Comparison of ENCODE assay signal across 12 cellular contexts in the genomic region with DNA sequence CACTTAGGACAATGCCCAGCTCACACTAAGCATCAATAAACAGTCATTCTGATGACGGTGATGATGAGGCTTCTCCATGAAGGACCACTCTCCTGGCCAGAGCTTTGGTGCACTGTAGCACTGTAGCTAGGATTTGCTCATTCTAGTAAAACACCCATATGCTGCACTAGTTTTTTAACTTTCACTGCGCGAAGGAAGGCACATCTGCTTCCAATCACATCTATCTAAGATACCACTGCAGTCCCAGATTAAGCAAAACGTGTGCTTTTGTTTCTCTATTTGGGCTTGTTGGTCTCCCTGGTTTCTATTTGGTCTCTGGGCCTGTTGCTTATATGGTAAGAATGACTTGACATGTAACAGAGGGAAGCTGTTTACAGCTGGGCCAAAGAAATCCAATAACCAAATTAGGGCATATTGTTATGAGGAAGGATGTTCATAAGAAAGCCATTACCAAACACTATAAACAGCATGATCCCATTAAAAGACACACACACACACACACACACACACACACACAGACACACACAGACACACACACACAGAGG.
DNase-seq lines count a peak whose midpoint lies in the region; ATAC-seq and TF ChIP-seq lines count a peak whose summit lies in the region.
"Had no signal": no experiment of that assay in that cellular context is flagged by ENCODE, and none has a peak within 500 bp of the region (broad histone marks: within the 10 kb centered on the region; RNA-seq: fewer than 3 reads in every experiment).

No MANE protein-coding gene starts in this region.

- ATAC-seq in GM21619 (IDR thresholded peaks at IDR 0.05; ENCODE audit: unreplicated experiment): no peak
- ATAC-seq: T-helper 17 cell had no signal

- H3K36me3 ChIP-seq in HEK293 (ENCODE audit: control insufficient read depth in 2 of 2, insufficient read depth in 1 of 2, low read length in 2 of 2) (no peaks in the 10 kb centered on the region), hepatocyte (replicated peaks; ENCODE audit: insufficient read depth, low read depth) (no peaks in the 10 kb centered on the region), suprapubic skin (no peaks in the 10 kb centered on the region)

- DNase-seq in cardiac fibroblast (ENCODE audit: low read depth in 2 of 2): peak; percentile 29 to 53
- DNase-seq in hepatocyte (ENCODE audit: low spot score): peak; percentile 28
- DNase-seq in suprapubic skin (ENCODE audit: low spot score in 2 of 2): no peak
- no peak for DNase-seq in activated CD4-positive, alpha-beta T cell treated with anti-CD3 and anti-CD28 coated beads for 4 hours
- no peak for DNase-seq in NCI-H446 (lab: John Stamatoyannopoulos, UW)
- DNase-seq in activated CD4-positive, alpha-beta T cell treated with anti-CD3 and anti-CD28 coated beads, Interleukin-2, amount 10 ng/mL, durations not matched to agents 7 days and 5 days: no peak
- DNase-seq: NCI-H1092 treated with DMSO at 0.1 percent for 48 hours; NK-92 treated with Interleukin-12 subunit alpha and Interleukin-12 subunit beta, amount 100 ng/mL, for 24 hours; retina; T-helper 17 cell had no signal

- no peaks in the 10 kb centered on the region for H3K4me1 ChIP-seq in HEK293 (ENCODE audit: control insufficient read depth, insufficient read depth, low read length)
- no peaks in the 10 kb centered on the region for H3K4me1 ChIP-seq in hepatocyte (ENCODE audit: insufficient read depth)
- H3K4me1 ChIP-seq in suprapubic skin: peaks cover 9% of the 10 kb centered on the region

- no peak overlapping the region for H3K27ac Mint-ChIP-seq in activated CD4-positive, alpha-beta T cell treated with anti-CD3 and anti-CD28 coated beads, Interleukin-2, amount 10 ng/mL, durations not matched to agents 7 days and 5 days
- H3K27ac Mint-ChIP-seq: T-helper 17 cell had no signal

- no peak for TF ChIP-seq CTCF in HEK293 (tag by site-specific recombination; IDR thresholded peaks at IDR 0.05)
- no peak for TF ChIP-seq CTCF in cardiac fibroblast (IDR thresholded peaks at IDR 0.05; ENCODE audit: low read depth, low read length)
- TF ChIP-seq CTCF in hepatocyte (IDR thresholded peaks at IDR 0.05; ENCODE audit: poor library complexity): no peak
- TF ChIP-seq CTCF in suprapubic skin (IDR thresholded peaks at IDR 0.05): no peak

- no peak overlapping the region for H3K27ac ChIP-seq in HEK293 (ENCODE audit: extremely low read depth, low read depth, low read length)
- H3K27ac ChIP-seq in hepatocyte: peak overlapping the region; percentile 80
- H3K27ac ChIP-seq in suprapubic skin: peak overlapping the region; percentile 63

- TF ChIP-seq EP300 in suprapubic skin (IDR thresholded peaks at IDR 0.05): no peak

- POLR2A ChIA-PET in HEK293 (lab: Yijun Ruan, JAX): no interaction called here
- POLR2A ChIA-PET in activated CD4-positive, alpha-beta T cell treated with anti-CD3 and anti-CD28 coated beads, Interleukin-2, amount 10 ng/mL, durations not matched to agents 7 days and 5 days (lab: Charles Lee): no interaction called here

- no peak overlapping the region for H3K4me2 ChIP-seq in hepatocyte

- no peaks in the 10 kb centered on the region for H3K36me3 Mint-ChIP-seq in activated CD4-positive, alpha-beta T cell treated with anti-CD3 and anti-CD28 coated beads, Interleukin-2, amount 10 ng/mL, durations not matched to agents 7 days and 5 days (ENCODE audit: low read depth)

- no peaks in the 10 kb centered on the region for H3K9me2 ChIP-seq in hepatocyte (replicated peaks; ENCODE audit: insufficient read depth)

- CTCF ChIA-PET in HEK293 (lab: Yijun Ruan, JAX): no interaction called here
- CTCF ChIA-PET in activated CD4-positive, alpha-beta T cell treated with anti-CD3 and anti-CD28 coated beads, Interleukin-2, amount 10 ng/mL, durations not matched to agents 7 days and 5 days (lab: Charles Lee): no interaction called here

- TF ChIP-seq POLR2A in suprapubic skin (IDR thresholded peaks at IDR 0.05): no peak

- H3K9me3 ChIP-seq in HEK293 (ENCODE audit: control insufficient read depth, insufficient read depth, low read depth, low read length) (no peaks in the 10 kb centered on the region), hepatocyte (ENCODE audit: low read depth) (no peaks in the 10 kb centered on the region), suprapubic skin (no peaks in the 10 kb centered on the region)

- WGBS in hepatocyte (ENCODE audit: low lambda C conversion rate, missing lambda C conversion rate): 49% methylated on average over 4 of the region's 4 CpGs
- 62% methylated on average over 4 of the region's 4 CpGs for WGBS in suprapubic skin

- no peak overlapping the region for H3K4me3 ChIP-seq in HEK293 (ENCODE audit: low read depth, low read length)
- no peak overlapping the region for H3K4me3 ChIP-seq in cardiac fibroblast (replicated peaks in 1 of 2; ENCODE audit: low read depth in 2 of 2, low read length in 2 of 2)
- no peak overlapping the region for H3K4me3 ChIP-seq in hepatocyte
- no peak overlapping the region for H3K4me3 ChIP-seq in suprapubic skin

- H3K27me3 ChIP-seq in hepatocyte (no peaks in the 10 kb centered on the region), suprapubic skin (no peaks in the 10 kb centered on the region)

- peaks cover 13% of the 10 kb centered on the region for H3K27me3 Mint-ChIP-seq in activated CD4-positive, alpha-beta T cell treated with anti-CD3 and anti-CD28 coated beads, Interleukin-2, amount 10 ng/mL, durations not matched to agents 7 days and 5 days

- no peaks in the 10 kb centered on the region for H4K20me1 ChIP-seq in hepatocyte (ENCODE audit: insufficient read depth, poor library complexity, severe bottlenecking)

- no peak overlapping the region for H3K4me3 Mint-ChIP-seq in activated CD4-positive, alpha-beta T cell treated with anti-CD3 and anti-CD28 coated beads, Interleukin-2, amount 10 ng/mL, durations not matched to agents 7 days and 5 days
- H3K4me3 Mint-ChIP-seq: T-helper 17 cell had no signal

- H3K79me2 ChIP-seq in hepatocyte: no peaks in the 10 kb centered on the region

- no peak overlapping the region for H2AFZ ChIP-seq in hepatocyte

- H3K9me3 Mint-ChIP-seq in activated CD4-positive, alpha-beta T cell treated with anti-CD3 and anti-CD28 coated beads, Interleukin-2, amount 10 ng/mL, durations not matched to agents 7 days and 5 days: no peaks in the 10 kb centered on the region

- H3K4me1 Mint-ChIP-seq in activated CD4-positive, alpha-beta T cell treated with anti-CD3 and anti-CD28 coated beads, Interleukin-2, amount 10 ng/mL, durations not matched to agents 7 days and 5 days: peaks cover 3% of the 10 kb centered on the region
- H3K4me1 Mint-ChIP-seq: T-helper 17 cell had no signal

TF ChIP-seq in HEK293, 187 proteins besides CTCF, POLR2A, EP300 and RAD21:
- TF ChIP-seq FEZF1 (tag by site-specific recombination; IDR thresholded peaks at IDR 0.05) (peak; percentile 17; the same call in 1 of the 2 replicates), ZNF24 (tag by site-specific recombination; IDR thresholded peaks at IDR 0.05) (no peak), ZNF549 (tag by site-specific recombination; IDR thresholded peaks at IDR 0.05) (no peak), MYNN (tag by site-specific recombination; IDR thresholded peaks at IDR 0.05; ENCODE audit: borderline replicate concordance) (no peak)
- TF ChIP-seq, protein P1, sequence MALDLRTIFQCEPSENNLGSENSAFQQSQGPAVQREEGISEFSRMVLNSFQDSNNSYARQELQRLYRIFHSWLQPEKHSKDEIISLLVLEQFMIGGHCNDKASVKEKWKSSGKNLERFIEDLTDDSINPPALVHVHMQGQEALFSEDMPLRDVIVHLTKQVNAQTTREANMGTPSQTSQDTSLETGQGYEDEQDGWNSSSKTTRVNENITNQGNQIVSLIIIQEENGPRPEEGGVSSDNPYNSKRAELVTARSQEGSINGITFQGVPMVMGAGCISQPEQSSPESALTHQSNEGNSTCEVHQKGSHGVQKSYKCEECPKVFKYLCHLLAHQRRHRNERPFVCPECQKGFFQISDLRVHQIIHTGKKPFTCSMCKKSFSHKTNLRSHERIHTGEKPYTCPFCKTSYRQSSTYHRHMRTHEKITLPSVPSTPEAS (tag by site-specific recombination; IDR thresholded peaks at IDR 0.05): peak; percentile 85
- TF ChIP-seq, protein P2, sequence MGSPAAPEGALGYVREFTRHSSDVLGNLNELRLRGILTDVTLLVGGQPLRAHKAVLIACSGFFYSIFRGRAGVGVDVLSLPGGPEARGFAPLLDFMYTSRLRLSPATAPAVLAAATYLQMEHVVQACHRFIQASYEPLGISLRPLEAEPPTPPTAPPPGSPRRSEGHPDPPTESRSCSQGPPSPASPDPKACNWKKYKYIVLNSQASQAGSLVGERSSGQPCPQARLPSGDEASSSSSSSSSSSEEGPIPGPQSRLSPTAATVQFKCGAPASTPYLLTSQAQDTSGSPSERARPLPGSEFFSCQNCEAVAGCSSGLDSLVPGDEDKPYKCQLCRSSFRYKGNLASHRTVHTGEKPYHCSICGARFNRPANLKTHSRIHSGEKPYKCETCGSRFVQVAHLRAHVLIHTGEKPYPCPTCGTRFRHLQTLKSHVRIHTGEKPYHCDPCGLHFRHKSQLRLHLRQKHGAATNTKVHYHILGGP (tag by site-specific recombination; IDR thresholded peaks at IDR 0.05): 0 out of 2 replicates have a peak, but pooled peaks have one; percentile 28
- TF ChIP-seq, protein P3, sequence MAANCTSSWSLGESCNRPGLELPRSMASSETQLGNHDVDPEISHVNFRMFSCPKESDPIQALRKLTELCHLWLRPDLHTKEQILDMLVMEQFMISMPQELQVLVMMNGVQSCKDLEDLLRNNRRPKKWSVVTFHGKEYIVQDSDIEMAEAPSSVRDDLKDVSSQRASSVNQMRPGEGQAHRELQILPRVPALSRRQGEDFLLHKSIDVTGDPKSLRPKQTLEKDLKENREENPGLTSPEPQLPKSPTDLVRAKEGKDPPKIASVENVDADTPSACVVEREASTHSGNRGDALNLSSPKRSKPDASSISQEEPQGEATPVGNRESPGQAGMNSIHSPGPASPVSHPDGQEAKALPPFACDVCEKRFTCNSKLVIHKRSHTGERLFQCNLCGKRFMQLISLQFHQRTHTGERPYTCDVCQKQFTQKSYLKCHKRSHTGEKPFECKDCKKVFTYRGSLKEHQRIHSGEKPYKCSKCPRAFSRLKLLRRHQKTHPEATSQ (tag by site-specific recombination; IDR thresholded peaks at IDR 0.05): no peak

Comparison
In these comparisons a context has a peak if more than half of its experiments do, and no peak if none do; other contexts are left out.
1. DNase-seq: peak in cardiac fibroblast (2 of 2) and hepatocyte (single experiment); none in suprapubic skin (0 of 2), activated CD4-positive, alpha-beta T cell treated with anti-CD3 and anti-CD28 coated beads for 4 hours (0 of 2), NCI-H446 (0 of 2) and activated CD4-positive, alpha-beta T cell treated with anti-CD3 and anti-CD28 coated beads, Interleukin-2, amount 10 ng/mL, durations not matched to agents 7 days and 5 days (single experiment).